Comparison of ENCODE assay signal across 7 cellular contexts in the genomic region with DNA sequence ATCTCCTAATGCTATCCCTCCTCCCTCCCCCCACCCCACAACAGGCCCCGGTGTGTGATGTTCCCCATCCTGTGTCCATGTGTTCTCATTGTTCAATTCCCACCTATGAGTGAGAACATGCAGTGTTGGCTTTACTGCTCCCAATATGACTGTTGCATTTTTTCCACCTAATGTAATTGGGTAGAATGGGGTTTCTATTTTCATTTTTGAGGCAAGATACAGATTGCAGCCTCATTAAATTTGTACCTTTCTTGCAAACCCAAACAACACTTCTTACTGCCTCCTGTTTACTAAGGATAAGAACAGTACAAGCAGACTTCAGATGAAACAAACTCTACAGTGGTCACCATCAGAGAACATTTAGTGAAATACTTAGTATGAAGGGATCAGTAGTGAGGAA.
DNase-seq lines count a peak whose midpoint lies in the region; ATAC-seq and TF ChIP-seq lines count a peak whose summit lies in the region.
"Not testable (repeated sequence)": the region's sequence is repeated elsewhere in the genome, so short reads cannot be mapped to it uniquely, and the experiment has no call there.

No MANE protein-coding gene starts in this region.

- H3K9me3 ChIP-seq in CD8-positive, alpha-beta memory T cell (ENCODE audit: low read length); T-helper 17 cell (ENCODE audit: control insufficient read depth, low read length, poor library complexity, severe bottlenecking); lower lobe of right lung; smooth muscle cell (replicated peaks; ENCODE audit: low read depth): not testable (repeated sequence)

- peak overlapping the region; percentile 47 to 98 (median 80) for H3K27ac Mint-ChIP-seq in CD8-positive, alpha-beta memory T cell
- peak overlapping the region; percentile 91 for H3K27ac Mint-ChIP-seq in T-helper 17 cell
- peak overlapping the region; percentile 71 for H3K27ac Mint-ChIP-seq in activated CD8-positive, alpha-beta memory T cell treated with anti-CD3 and anti-CD28 coated beads, Interleukin-2, amount 10 ng/mL, durations not matched to agents 7 days and 5 days
- peak overlapping the region; percentile 70 for H3K27ac Mint-ChIP-seq in activated naive CD4-positive, alpha-beta T cell treated with anti-CD3 and anti-CD28 coated beads, Interleukin-2, amount 50 U/mL, for 24 hours
- H3K27ac Mint-ChIP-seq in central memory CD8-positive, alpha-beta T cell (ENCODE audit: low read depth): peak overlapping the region; percentile 66

- not testable (repeated sequence) for H3K36me3 Mint-ChIP-seq in CD8-positive, alpha-beta memory T cell; T-helper 17 cell (ENCODE audit: low read depth); activated CD8-positive, alpha-beta memory T cell treated with anti-CD3 and anti-CD28 coated beads, Interleukin-2, amount 10 ng/mL, durations not matched to agents 7 days and 5 days; activated naive CD4-positive, alpha-beta T cell treated with anti-CD3 and anti-CD28 coated beads, Interleukin-2, amount 50 U/mL, for 24 hours; central memory CD8-positive, alpha-beta T cell (ENCODE audit: insufficient read depth)

- not testable (repeated sequence) for H3K27me3 ChIP-seq in CD8-positive, alpha-beta memory T cell (ENCODE audit: insufficient read depth, low read length, poor library complexity, severe bottlenecking); lower lobe of right lung (ENCODE audit: low read depth); smooth muscle cell (ENCODE audit: low read depth)

- POLR2A ChIA-PET in CD8-positive, alpha-beta memory T cell (lab: Charles Lee): not testable (repeated sequence)

- peak overlapping the region in 6 of 7 donors; percentile 23 to 65 (median 54) for H3K4me3 Mint-ChIP-seq in CD8-positive, alpha-beta memory T cell
- peak overlapping the region; percentile 70 for H3K4me3 Mint-ChIP-seq in T-helper 17 cell
- H3K4me3 Mint-ChIP-seq in activated CD8-positive, alpha-beta memory T cell treated with anti-CD3 and anti-CD28 coated beads, Interleukin-2, amount 10 ng/mL, durations not matched to agents 7 days and 5 days: not testable (repeated sequence)
- peak overlapping the region; percentile 68 for H3K4me3 Mint-ChIP-seq in activated naive CD4-positive, alpha-beta T cell treated with anti-CD3 and anti-CD28 coated beads, Interleukin-2, amount 50 U/mL, for 24 hours
- peak overlapping the region; percentile 40 for H3K4me3 Mint-ChIP-seq in central memory CD8-positive, alpha-beta T cell

- H3F3A ChIP-seq in smooth muscle cell (ENCODE audit: low read depth): peaks cover 12% of the 10 kb centered on the region

- H3K79me2 ChIP-seq in smooth muscle cell (ENCODE audit: low read depth): not testable (repeated sequence)

- H2AFZ ChIP-seq in smooth muscle cell (ENCODE audit: low read depth): not testable (repeated sequence)

- not testable (repeated sequence) for H3K9ac ChIP-seq in smooth muscle cell (ENCODE audit: low read depth)

- 85% methylated on average over 1 of the region's 1 CpG for WGBS in smooth muscle cell (ENCODE audit: low lambda C conversion rate)

- not testable (repeated sequence) for H3K9me3 Mint-ChIP-seq in CD8-positive, alpha-beta memory T cell; activated CD8-positive, alpha-beta memory T cell treated with anti-CD3 and anti-CD28 coated beads, Interleukin-2, amount 10 ng/mL, durations not matched to agents 7 days and 5 days (ENCODE audit: low read depth); activated naive CD4-positive, alpha-beta T cell treated with anti-CD3 and anti-CD28 coated beads, Interleukin-2, amount 50 U/mL, for 24 hours; central memory CD8-positive, alpha-beta T cell

- H3K27ac ChIP-seq in CD8-positive, alpha-beta memory T cell (ENCODE audit: low read depth, low read length): not testable (repeated sequence)
- peak overlapping the region; percentile 31 for H3K27ac ChIP-seq in lower lobe of right lung
- H3K27ac ChIP-seq in smooth muscle cell (ENCODE audit: low read depth): peak overlapping the region; percentile 72

- H3K4me1 ChIP-seq in CD8-positive, alpha-beta memory T cell (ENCODE audit: insufficient read depth, low read length): peaks cover 33% of the 10 kb centered on the region
- H3K4me1 ChIP-seq in lower lobe of right lung; smooth muscle cell (ENCODE audit: low read depth): not testable (repeated sequence)

- peaks cover 35 to 48% (median 36%) of the 10 kb centered on the region in 3 donors for H3K4me1 Mint-ChIP-seq in CD8-positive, alpha-beta memory T cell
- peaks cover 29% of the 10 kb centered on the region for H3K4me1 Mint-ChIP-seq in T-helper 17 cell
- peaks cover 21% of the 10 kb centered on the region for H3K4me1 Mint-ChIP-seq in activated CD8-positive, alpha-beta memory T cell treated with anti-CD3 and anti-CD28 coated beads, Interleukin-2, amount 10 ng/mL, durations not matched to agents 7 days and 5 days
- peaks cover 55% of the 10 kb centered on the region for H3K4me1 Mint-ChIP-seq in activated naive CD4-positive, alpha-beta T cell treated with anti-CD3 and anti-CD28 coated beads, Interleukin-2, amount 50 U/mL, for 24 hours
- H3K4me1 Mint-ChIP-seq in central memory CD8-positive, alpha-beta T cell: peaks cover 25% of the 10 kb centered on the region

- TF ChIP-seq CTCF in lower lobe of right lung (IDR thresholded peaks at IDR 0.05); smooth muscle cell (IDR thresholded peaks at IDR 0.05; ENCODE audit: borderline replicate concordance, insufficient read depth, poor library complexity, severe bottlenecking): not testable (repeated sequence)

- H3K4me2 ChIP-seq in smooth muscle cell: not testable (repeated sequence)

- ATAC-seq in T-helper 17 cell; central memory CD8-positive, alpha-beta T cell (replicated peaks; ENCODE audit: extremely low read depth, poor library complexity, severe bottlenecking); lower lobe of right lung: not testable (repeated sequence)
- peak; percentile 20 for ATAC-seq in activated CD8-positive, alpha-beta memory T cell treated with anti-CD3 and anti-CD28 coated beads, Interleukin-2, amount 10 ng/mL, durations not matched to agents 7 days and 5 days

- not testable (repeated sequence) for H3K4me3 ChIP-seq in CD8-positive, alpha-beta memory T cell (ENCODE audit: low read length); lower lobe of right lung; smooth muscle cell

- CTCF ChIA-PET in CD8-positive, alpha-beta memory T cell (lab: Charles Lee); activated CD8-positive, alpha-beta memory T cell treated with anti-CD3 and anti-CD28 coated beads, Interleukin-2, amount 10 ng/mL, durations not matched to agents 7 days and 5 days (lab: Charles Lee): not testable (repeated sequence)

- H3K27me3 Mint-ChIP-seq in CD8-positive, alpha-beta memory T cell; T-helper 17 cell; activated CD8-positive, alpha-beta memory T cell treated with anti-CD3 and anti-CD28 coated beads, Interleukin-2, amount 10 ng/mL, durations not matched to agents 7 days and 5 days; activated naive CD4-positive, alpha-beta T cell treated with anti-CD3 and anti-CD28 coated beads, Interleukin-2, amount 50 U/mL, for 24 hours; central memory CD8-positive, alpha-beta T cell: not testable (repeated sequence)

- DNase-seq in CD8-positive, alpha-beta memory T cell; T-helper 17 cell; activated CD8-positive, alpha-beta memory T cell treated with anti-CD3 and anti-CD28 coated beads, Interleukin-2, amount 10 ng/mL, durations not matched to agents 7 days and 5 days; central memory CD8-positive, alpha-beta T cell (ENCODE audit: low spot score in 2 of 2); lower lobe of right lung; smooth muscle cell (lab: John Stamatoyannopoulos, UW; ENCODE audit: unreplicated experiment): not testable (repeated sequence)

- H3K36me3 ChIP-seq in CD8-positive, alpha-beta memory T cell (ENCODE audit: insufficient read depth, low read length); lower lobe of right lung; smooth muscle cell (ENCODE audit: low read depth): not testable (repeated sequence)

- intact Hi-C loops in lower lobe of right lung (cut with DNase I): not testable (repeated sequence)

- not testable (repeated sequence) for H4K20me1 ChIP-seq in smooth muscle cell (ENCODE audit: low read depth)
